In genomic region chr10:70144372-70145110, GRCh38 we compare ENCODE assay signal across 8 cellular contexts. TPM values are rescaled to one million over a fixed set of nuclear protein-coding genes. Genes with fewer than 3 reads are reported as not detected.
DNase-seq lines count a peak whose midpoint lies in the region; ATAC-seq and TF ChIP-seq lines count a peak whose summit lies in the region.

No MANE protein-coding gene starts in this region.

- H3K27ac Mint-ChIP-seq in T-helper 2 cell treated with Interferon-gamma antibody and Interleukin-4, amounts not matched to agents 5 μg/mL and 100 μg/mL, for 36 hours = peak overlapping the region; percentile 81
- H3K27ac Mint-ChIP-seq in T-helper 17 cell = peak overlapping the region; percentile 90

- H3K4me3 ChIP-seq in fibroblast of the aortic adventitia (ENCODE audit: low read depth, low read length) (peak overlapping the region; percentile 76), skin epidermis (peak overlapping the region in 4 of 7 experiments; percentile 68 to 90 (median 86))

- no peak for DNase-seq in T-helper 2 cell treated with Interferon-gamma antibody and Interleukin-4, amounts not matched to agents 5 μg/mL and 100 μg/mL, for 36 hours (ENCODE audit: low spot score)
- no peak for DNase-seq in T-helper 2 cell
- DNase-seq in T-helper 17 cell = no peak
- no peak for DNase-seq in fibroblast of the aortic adventitia (ENCODE audit: low read depth)
- DNase-seq in GM19238 (ENCODE audit: insufficient read length, low spot score) = no peak
- no peak for DNase-seq in NCI-H82 (lab: John Stamatoyannopoulos, UW)
- DNase-seq in foreskin keratinocyte = no peak

- peaks cover 9% of the 10 kb centered on the region for H3K36me3 Mint-ChIP-seq in T-helper 2 cell treated with Interferon-gamma antibody and Interleukin-4, amounts not matched to agents 5 μg/mL and 100 μg/mL, for 36 hours (ENCODE audit: low read depth)
- H3K36me3 Mint-ChIP-seq in T-helper 17 cell (ENCODE audit: low read depth) = no peaks in the 10 kb centered on the region

- ATAC-seq in T-helper 17 cell (no peak), foreskin keratinocyte (no peak)

- peaks cover 12% of the 10 kb centered on the region for H3K4me1 ChIP-seq in foreskin keratinocyte

- H3K9me3 ChIP-seq in T-helper 17 cell (ENCODE audit: control insufficient read depth, low read length, poor library complexity, severe bottlenecking) = no peaks in the 10 kb centered on the region

- peaks cover 15% of the 10 kb centered on the region for H3K4me1 Mint-ChIP-seq in T-helper 2 cell treated with Interferon-gamma antibody and Interleukin-4, amounts not matched to agents 5 μg/mL and 100 μg/mL, for 36 hours (ENCODE audit: low read depth)
- H3K4me1 Mint-ChIP-seq in T-helper 17 cell = peaks cover 28% of the 10 kb centered on the region

- H3K27me3 ChIP-seq in foreskin keratinocyte = no peaks in the 10 kb centered on the region

- no peaks in the 10 kb centered on the region for H3K27me3 Mint-ChIP-seq in T-helper 2 cell treated with Interferon-gamma antibody and Interleukin-4, amounts not matched to agents 5 μg/mL and 100 μg/mL, for 36 hours (ENCODE audit: low read depth)
- no peaks in the 10 kb centered on the region for H3K27me3 Mint-ChIP-seq in T-helper 17 cell

- H3K4me3 Mint-ChIP-seq in T-helper 2 cell treated with Interferon-gamma antibody and Interleukin-4, amounts not matched to agents 5 μg/mL and 100 μg/mL, for 36 hours = peak overlapping the region; percentile 79
- H3K4me3 Mint-ChIP-seq in T-helper 17 cell = peak overlapping the region; percentile 91

- TF ChIP-seq CTCF in fibroblast of the aortic adventitia (IDR thresholded peaks at IDR 0.05; ENCODE audit: insufficient read depth, low read length) = no peak
- no peak for TF ChIP-seq CTCF in foreskin keratinocyte (conservative IDR thresholded peaks at IDR 0.05)

- H3K27ac ChIP-seq in skin epidermis (peak overlapping the region in 11 of 21 experiments; percentile 87 to 97 (median 95)), foreskin keratinocyte (no peak overlapping the region)

- no peaks in the 10 kb centered on the region for H3K9me3 Mint-ChIP-seq in T-helper 2 cell treated with Interferon-gamma antibody and Interleukin-4, amounts not matched to agents 5 μg/mL and 100 μg/mL, for 36 hours

RNA-seq across cellular contexts. Expression of gene TYSND1, which starts 2.0 kb away (rescaled TPM):
- 10 to 100 TPM; 14.2 to 14.9 TPM for total RNA-seq in T-helper 17 cell
- 9.7 and 20.0 TPM in 2 replicates for total RNA-seq in fibroblast of the aortic adventitia (ENCODE audit: low replicate concordance)
- 12.2 and 12.3 TPM in 2 replicates for total RNA-seq in foreskin keratinocyte
- polyA plus RNA-seq in foreskin keratinocyte = 11.6 and 12.0 TPM in 2 replicates

RNA-seq across cellular contexts. Expression of gene AIFM2, which starts 11.9 kb away (rescaled TPM):
- total RNA-seq in T-helper 17 cell (1 to 10 TPM; 2.1 to 3.0 TPM), fibroblast of the aortic adventitia (ENCODE audit: low replicate concordance) (2.5 and 7.3 TPM in 2 replicates), foreskin keratinocyte (2.7 and 2.8 TPM in 2 replicates)
- 3.7 and 3.9 TPM in 2 replicates for polyA plus RNA-seq in foreskin keratinocyte

RNA-seq across cellular contexts. Expression of gene SAR1A, which starts 25.8 kb away (rescaled TPM):
- total RNA-seq in T-helper 17 cell (100 to 1,000 TPM; 131 to 132 TPM), fibroblast of the aortic adventitia (ENCODE audit: low replicate concordance) (145 and 209 TPM in 2 replicates), foreskin keratinocyte (85.2 and 85.7 TPM in 2 replicates)
- 44.2 and 48.0 TPM in 2 replicates for polyA plus RNA-seq in foreskin keratinocyte
